Comparison of ENCODE assay signal across 10 cellular contexts in the genomic region with DNA sequence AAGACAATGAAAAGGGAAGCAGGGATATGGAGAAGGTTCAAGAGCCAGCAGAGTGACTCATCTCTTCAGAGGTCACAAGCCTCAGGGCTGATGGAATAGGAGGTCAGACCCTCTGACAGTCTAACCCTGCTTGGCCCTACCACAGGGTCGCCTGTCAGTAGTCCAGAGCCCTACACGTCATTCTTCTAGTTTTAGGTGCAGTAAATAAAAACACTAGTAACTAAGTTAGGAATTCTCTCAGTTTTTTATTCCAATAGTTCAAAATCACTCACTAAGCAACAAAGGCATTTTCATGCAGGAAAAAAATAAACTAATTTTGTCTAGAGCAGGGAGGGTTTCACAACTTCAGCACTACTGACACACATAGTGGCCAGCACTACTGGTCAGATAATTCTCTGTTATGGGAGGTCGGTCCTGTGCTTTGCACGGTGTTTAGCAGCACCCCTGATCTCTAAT. TPM values are rescaled to one million over a fixed set of nuclear protein-coding genes. Genes with fewer than 3 reads are reported as not detected.
DNase-seq lines count a peak whose midpoint lies in the region; ATAC-seq and TF ChIP-seq lines count a peak whose summit lies in the region.
"Had no signal": no experiment of that assay in that cellular context is flagged by ENCODE, and none has a peak within 500 bp of the region (broad histone marks: within the 10 kb centered on the region; RNA-seq: fewer than 3 reads in every experiment).

No MANE protein-coding gene starts in this region.

- H3K27me3 Mint-ChIP-seq in activated T-cell treated with anti-CD3 and anti-CD28 coated beads, Interleukin-2, amount 50 U/mL, for 72 hours (ENCODE audit: low read depth): no peaks in the 10 kb centered on the region
- no peaks in the 10 kb centered on the region for H3K27me3 Mint-ChIP-seq in activated T-cell treated with anti-CD3 and anti-CD28 coated beads, Interleukin-2, amount 50 U/mL, for 4 hours (ENCODE audit: low read depth)
- H3K27me3 Mint-ChIP-seq in type B pancreatic cell: no peaks in the 10 kb centered on the region

- TF ChIP-seq CTCF in brain microvascular endothelial cell (IDR thresholded peaks at IDR 0.05; ENCODE audit: low read depth, low read length, missing control alignments) (no peak), type B pancreatic cell (conservative IDR thresholded peaks at IDR 0.05) (no peak)

- H3K27me3 ChIP-seq in brain microvascular endothelial cell (replicated peaks): no peaks in the 10 kb centered on the region

- no peak overlapping the region for H3K27ac ChIP-seq in brain microvascular endothelial cell
- H3K27ac ChIP-seq: parathyroid adenoma had no signal

- H3K4me1 Mint-ChIP-seq in activated T-cell treated with anti-CD3 and anti-CD28 coated beads, Interleukin-2, amount 50 U/mL, for 72 hours (ENCODE audit: low read depth): peaks cover 96% of the 10 kb centered on the region
- H3K4me1 Mint-ChIP-seq in activated T-cell treated with anti-CD3 and anti-CD28 coated beads, Interleukin-2, amount 50 U/mL, for 4 hours (ENCODE audit: low read depth): peaks cover 85% of the 10 kb centered on the region
- peaks cover 37% of the 10 kb centered on the region for H3K4me1 Mint-ChIP-seq in type B pancreatic cell (ENCODE audit: unreplicated experiment)

- no peak overlapping the region for H3K4me3 ChIP-seq in brain microvascular endothelial cell (ENCODE audit: low read depth, low read length)

- no peak for ATAC-seq in activated T-cell treated with anti-CD3 and anti-CD28 coated beads, Interleukin-2, amount 50 U/mL, for 72 hours (replicated peaks in 1 of 2)
- no peak for ATAC-seq in activated T-cell treated with anti-CD3 and anti-CD28 coated beads, Interleukin-2, amount 50 U/mL, for 4 hours
- ATAC-seq in GM18502 (IDR thresholded peaks at IDR 0.05; ENCODE audit: poor library complexity, unreplicated experiment): no peak
- no peak for ATAC-seq in GM21360 (IDR thresholded peaks at IDR 0.05; ENCODE audit: unreplicated experiment)

- no peaks in the 10 kb centered on the region for H3K36me3 ChIP-seq in brain microvascular endothelial cell (replicated peaks)

- peaks cover 4 to 15% of the 10 kb centered on the region in 2 donors for H3K36me3 Mint-ChIP-seq in activated T-cell treated with anti-CD3 and anti-CD28 coated beads, Interleukin-2, amount 50 U/mL, for 72 hours (ENCODE audit: insufficient read depth in 2 of 2)
- peaks cover 13% of the 10 kb centered on the region for H3K36me3 Mint-ChIP-seq in activated T-cell treated with anti-CD3 and anti-CD28 coated beads, Interleukin-2, amount 50 U/mL, for 4 hours (ENCODE audit: insufficient read depth)
- H3K36me3 Mint-ChIP-seq in type B pancreatic cell: peaks cover 3% of the 10 kb centered on the region

- peak overlapping the region; percentile 60 for H3K27ac Mint-ChIP-seq in activated T-cell treated with anti-CD3 and anti-CD28 coated beads, Interleukin-2, amount 50 U/mL, for 72 hours
- peak overlapping the region; percentile 11 for H3K27ac Mint-ChIP-seq in type B pancreatic cell

- H3K9me3 Mint-ChIP-seq in activated T-cell treated with anti-CD3 and anti-CD28 coated beads, Interleukin-2, amount 50 U/mL, for 72 hours: no peaks in the 10 kb centered on the region
- H3K9me3 Mint-ChIP-seq in activated T-cell treated with anti-CD3 and anti-CD28 coated beads, Interleukin-2, amount 50 U/mL, for 4 hours: no peaks in the 10 kb centered on the region
- H3K9me3 Mint-ChIP-seq in type B pancreatic cell: no peaks in the 10 kb centered on the region

- in situ Hi-C loops in brain microvascular endothelial cell (cut with HindIII; ENCODE audit: low pct_ligation_motif_present, low sequenced_read_pairs): no loop called here

- no peak overlapping the region for H3K4me3 Mint-ChIP-seq in activated T-cell treated with anti-CD3 and anti-CD28 coated beads, Interleukin-2, amount 50 U/mL, for 72 hours
- no peak overlapping the region for H3K4me3 Mint-ChIP-seq in activated T-cell treated with anti-CD3 and anti-CD28 coated beads, Interleukin-2, amount 50 U/mL, for 4 hours
- H3K4me3 Mint-ChIP-seq in type B pancreatic cell: no peak overlapping the region

- no peak for DNase-seq in activated T-cell treated with anti-CD3 and anti-CD28 coated beads, Interleukin-2, amount 50 U/mL, for 72 hours
- no peak for DNase-seq in activated T-cell treated with anti-CD3 and anti-CD28 coated beads, Interleukin-2, amount 50 U/mL, for 4 hours
- peak; percentile 42 for DNase-seq in brain microvascular endothelial cell
- DNase-seq in lung microvascular endothelial cell (ENCODE audit: low read depth in 2 of 2): peak; percentile 70 to 87
- DNase-seq in type B pancreatic cell (ENCODE audit: extremely low spot score, unreplicated experiment): no peak
- no peak for DNase-seq in kidney glomerular epithelial cell (lab: John Stamatoyannopoulos, UW)
- DNase-seq: NCI-H526 treated with DMSO at 0.1 percent for 48 hours had no signal

RNA-seq across cellular contexts. Expression of a gene that starts 27.2 kb away (rescaled TPM):
- total RNA-seq in activated T-cell treated with anti-CD3 and anti-CD28 coated beads, Interleukin-2, amount 50 U/mL, for 72 hours: 10 to 100 TPM; 47.0 to 56.9 TPM
- 10 to 100 TPM; 61.1 to 64.0 (median 62.7) TPM for total RNA-seq in activated T-cell treated with anti-CD3 and anti-CD28 coated beads, Interleukin-2, amount 50 U/mL, for 4 hours
- 16.8 and 21.6 TPM in 2 replicates for total RNA-seq in lung microvascular endothelial cell
- total RNA-seq in type B pancreatic cell (ENCODE audit: low replicate concordance): 16.9 and 21.5 TPM in 2 replicates

Comparison
In these comparisons a context has a peak if more than half of its experiments do, and no peak if none do; other contexts are left out.
1. DNase-seq: peak in brain microvascular endothelial cell (single experiment) and lung microvascular endothelial cell (2 of 2); none in activated T-cell treated with anti-CD3 and anti-CD28 coated beads, Interleukin-2, amount 50 U/mL, for 72 hours (0 of 2), activated T-cell treated with anti-CD3 and anti-CD28 coated beads, Interleukin-2, amount 50 U/mL, for 4 hours (single experiment), type B pancreatic cell (single experiment) and kidney glomerular epithelial cell (single experiment).